Comparison of ENCODE assay signal across 13 cellular contexts in the genomic region with DNA sequence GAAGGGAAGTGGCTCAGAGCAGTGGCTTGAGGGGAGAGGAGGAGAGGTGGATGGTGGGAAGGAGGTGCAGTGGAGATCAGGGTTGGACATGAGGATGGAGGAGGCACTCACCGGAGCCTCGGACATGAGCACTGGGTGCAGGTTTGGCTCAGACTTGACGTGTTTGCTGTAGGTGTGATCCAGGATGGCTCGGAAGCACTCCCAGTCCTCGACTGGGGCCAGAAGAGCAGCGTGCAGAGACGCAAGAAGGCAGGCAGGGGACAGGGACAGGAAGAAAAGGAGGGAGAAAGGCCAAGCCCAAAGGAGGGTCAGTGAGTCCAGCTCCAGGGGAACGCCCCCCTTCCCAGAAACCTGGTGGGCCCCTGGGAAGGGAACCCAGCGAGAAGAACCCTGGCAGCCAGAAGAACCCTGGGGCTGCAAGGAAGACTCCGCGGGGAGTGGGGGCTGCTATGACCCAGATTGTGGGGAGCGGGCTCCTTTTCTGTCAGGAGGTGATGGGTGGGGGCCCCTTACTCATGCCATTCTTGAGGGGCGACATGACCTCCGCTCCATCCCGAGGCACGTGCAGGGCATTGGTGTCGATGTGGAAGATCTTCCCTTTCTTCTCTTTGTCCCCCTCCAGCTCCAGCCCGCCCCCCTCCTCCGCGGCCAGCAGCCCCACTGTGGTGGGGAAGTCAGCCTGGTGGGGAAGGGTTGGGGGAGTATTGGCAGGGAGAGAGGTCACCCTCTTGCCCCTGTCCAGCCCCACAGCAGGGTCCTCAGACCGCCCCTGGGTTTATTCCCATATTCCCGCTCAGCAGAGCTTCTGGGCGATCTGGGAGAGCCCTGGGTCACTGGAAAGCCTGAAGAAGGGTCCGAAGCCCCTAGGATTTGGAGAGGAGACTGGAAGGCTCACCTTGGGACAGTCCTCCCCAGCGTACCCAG. TPM values are rescaled to one million over a fixed set of nuclear protein-coding genes. Genes with fewer than 3 reads are reported as not detected.
DNase-seq lines count a peak whose midpoint lies in the region; ATAC-seq, FAIRE-seq and TF ChIP-seq lines count a peak whose summit lies in the region.
"Had no signal": no experiment of that assay in that cellular context is flagged by ENCODE, and none has a peak within 500 bp of the region (broad histone marks: within the 10 kb centered on the region; RNA-seq: fewer than 3 reads in every experiment).

No MANE protein-coding gene starts in this region.

- peak; percentile 25 to 32; a peak in 4 of 6 replicates for ATAC-seq in A549
- no peak for ATAC-seq in HG02981 (IDR thresholded peaks at IDR 0.05; ENCODE audit: unreplicated experiment)
- ATAC-seq in HG03520 (IDR thresholded peaks at IDR 0.05; ENCODE audit: unreplicated experiment), result no peak

- in situ Hi-C loops in GM13976 (cut with MboI; ENCODE audit: low sequenced_read_pairs, unreplicated experiment), result no loop called here

- no peak for TF ChIP-seq EP300 in A549 (IDR thresholded peaks at IDR 0.05)

- no peak overlapping the region for H3K4me2 ChIP-seq in A549

- CTCF ChIA-PET in A549 (lab: Yijun Ruan, JAX), result interaction anchor here (1.6 to 3.9 kb wide), 3 partner anchors 19 to 37 kb away, joined by 3 to 25 read pairs (median 9); no protein-coding TSS in a partner anchor

- no peak overlapping the region for H3K4me3 ChIP-seq in A549
- H3K4me3 ChIP-seq in WERI-Rb-1 (ENCODE audit: low read depth, low read length), result peak overlapping the region; percentile 84
- peak overlapping the region; percentile 37 for H3K4me3 ChIP-seq in iPS-15b (ENCODE audit: low read depth, low read length)
- H3K4me3 ChIP-seq: Peyer's patch had no signal

- DNase-seq in A549 (ENCODE audit: low read depth in 1 of 2, low spot score in 1 of 2), result no peak
- DNase-seq in GM13976 (ENCODE audit: low spot score), result peak; percentile 39
- no peak for DNase-seq in WERI-Rb-1
- no peak for DNase-seq in HK-2 (ENCODE audit: unreplicated experiment)
- DNase-seq in NCI-H1436 treated with DMSO at 0.1 percent for 48 hours (lab: John Stamatoyannopoulos, UW), result no peak
- DNase-seq: DMS79, NCI-H1105, NCI-H1694, Peyer's patch had no signal

- POLR2A ChIA-PET in A549 (lab: Yijun Ruan, JAX), result no interaction called here

- WGBS in A549 (ENCODE audit: missing lambda C conversion rate), result 27% methylated on average over 22 of the region's 25 CpGs

- peaks cover 5% of the 10 kb centered on the region; the same call in 1 of the 2 replicates for H3K36me3 ChIP-seq in WERI-Rb-1
- H3K36me3 ChIP-seq in iPS-15b (ENCODE audit: control insufficient read depth, insufficient read depth, low read length), result no peaks in the 10 kb centered on the region
- H3K36me3 ChIP-seq: Peyer's patch had no signal

- H3K9ac ChIP-seq in iPS-15b (ENCODE audit: low read depth, low read length), result no peak overlapping the region

- no peak for TF ChIP-seq RAD21 in A549 (conservative IDR thresholded peaks at IDR 0.05 in 1 of 2, IDR thresholded peaks at IDR 0.05 in 1 of 2)

- no peak for TF ChIP-seq CTCF in A549 (IDR thresholded peaks at IDR 0.05)
- no peak for TF ChIP-seq CTCF in GM13976 (IDR thresholded peaks at IDR 0.05; ENCODE audit: borderline replicate concordance, control extremely low read depth, extremely low read depth, insufficient read depth, missing control alignments)
- no peak for TF ChIP-seq CTCF in WERI-Rb-1 (IDR thresholded peaks at IDR 0.05; ENCODE audit: low read depth, low read length)

- H3K4me1 ChIP-seq in A549 (peaks cover 6% of the 10 kb centered on the region; the same call in 2 of the 3 replicates), iPS-15b (ENCODE audit: control insufficient read depth, insufficient read depth, low read length) (no peaks in the 10 kb centered on the region)

- no peaks in the 10 kb centered on the region for H3K9me3 ChIP-seq in A549
- no peaks in the 10 kb centered on the region for H3K9me3 ChIP-seq in WERI-Rb-1 (ENCODE audit: severe bottlenecking)
- H3K9me3 ChIP-seq in iPS-15b (ENCODE audit: control insufficient read depth, insufficient read depth, low read length), result no peaks in the 10 kb centered on the region
- H3K9me3 ChIP-seq: Peyer's patch had no signal

- H3K27me3 ChIP-seq in WERI-Rb-1 (ENCODE audit: insufficient read depth, low read depth, severe bottlenecking) (no peaks in the 10 kb centered on the region), iPS-15b (ENCODE audit: control insufficient read depth, insufficient read depth, low read length) (peaks cover 36% of the 10 kb centered on the region)

- no peak for FAIRE-seq in A549 (lab: Jason Lieb, UNC)
- FAIRE-seq: HTR-8/SVneo had no signal

- TF ChIP-seq POLR2A in A549 (IDR thresholded peaks at IDR 0.05; ENCODE audit: low read length), result no peak

- H3K27ac ChIP-seq in A549 (no peak overlapping the region), WERI-Rb-1 (peak overlapping the region; percentile 18)
- H3K27ac ChIP-seq: Peyer's patch had no signal

TF ChIP-seq in A549, 52 proteins besides CTCF, POLR2A, EP300 and RAD21:
- no peak for TF ChIP-seq FOSL2 (IDR thresholded peaks at IDR 0.05)
- TF ChIP-seq FOSL2 (CRISPR knock-in tag; IDR thresholded peaks at IDR 0.05), result no peak
- TF ChIP-seq EHMT2 (IDR thresholded peaks at IDR 0.05; ENCODE audit: low read depth), result no peak
- TF ChIP-seq, protein P1, sequence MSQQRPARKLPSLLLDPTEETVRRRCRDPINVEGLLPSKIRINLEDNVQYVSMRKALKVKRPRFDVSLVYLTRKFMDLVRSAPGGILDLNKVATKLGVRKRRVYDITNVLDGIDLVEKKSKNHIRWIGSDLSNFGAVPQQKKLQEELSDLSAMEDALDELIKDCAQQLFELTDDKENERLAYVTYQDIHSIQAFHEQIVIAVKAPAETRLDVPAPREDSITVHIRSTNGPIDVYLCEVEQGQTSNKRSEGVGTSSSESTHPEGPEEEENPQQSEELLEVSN (IDR thresholded peaks at IDR 0.05; ENCODE audit: borderline replicate concordance, low read depth), result no peak
- TF ChIP-seq BCL3 (IDR thresholded peaks at IDR 0.05), result no peak
- no peak for TF ChIP-seq RARB (CRISPR knock-in tag; IDR thresholded peaks at IDR 0.05)

RNA-seq across cellular contexts. Expression of gene ACTL6B, which starts 1.1 kb away (rescaled TPM):
- polyA plus RNA-seq in A549 (2011; rRNA removed) (not detected in 2 replicates), A549 (2017; fragmentation: RNase III; extraction: RNeasy Plus Mini Kit Qiagen cat#74134 plus additional on column Dnase treatment) (not detected in 3 replicates)
- not detected in 2 replicates for polyA plus RNA-seq in A549 (2012; cell fraction: cytosol; rRNA removed)
- not detected in 2 replicates for polyA plus RNA-seq in A549 (2012; cell fraction: nucleus; rRNA removed)
- not detected in 2 replicates for polyA minus RNA-seq in A549 (2011; rRNA and poly(A)+ RNA removed)

RNA-seq across cellular contexts. Expression of gene TFR2, which starts 13.8 kb away (rescaled TPM):
- polyA plus RNA-seq in A549 (2011; rRNA removed) (1.1 and 1.3 TPM in 2 replicates), A549 (2017; fragmentation: RNase III; extraction: RNeasy Plus Mini Kit Qiagen cat#74134 plus additional on column Dnase treatment) (2.5 to 3.1 TPM (median 3.0 TPM) in 3 replicates)
- 2.3 and 3.0 TPM in 2 replicates for polyA plus RNA-seq in A549 (2012; cell fraction: cytosol; rRNA removed)
- polyA plus RNA-seq in A549 (2012; cell fraction: nucleus; rRNA removed), result 7.6 and 9.0 TPM in 2 replicates
- 0.92 and 1.1 TPM in 2 replicates for polyA minus RNA-seq in A549 (2011; rRNA and poly(A)+ RNA removed)

RNA-seq across cellular contexts. Expression of gene GNB2, which starts 18.4 kb away (rescaled TPM):
- polyA plus RNA-seq in A549 (2011; rRNA removed) (50.8 and 67.2 TPM in 2 replicates), A549 (2017; fragmentation: RNase III; extraction: RNeasy Plus Mini Kit Qiagen cat#74134 plus additional on column Dnase treatment) (156 to 169 TPM (median 163 TPM) in 3 replicates)
- polyA plus RNA-seq in A549 (2012; cell fraction: cytosol; rRNA removed), result 209 and 297 TPM in 2 replicates
- 258 and 281 TPM in 2 replicates for polyA plus RNA-seq in A549 (2012; cell fraction: nucleus; rRNA removed)
- polyA minus RNA-seq in A549 (2011; rRNA and poly(A)+ RNA removed), result 66.3 and 103 TPM in 2 replicates

RNA-seq across cellular contexts. Expression of gene GIGYF1, which starts 38.9 kb away (rescaled TPM):
- polyA plus RNA-seq in A549 (2011; rRNA removed) (5.1 and 5.8 TPM in 2 replicates), A549 (2017; fragmentation: RNase III; extraction: RNeasy Plus Mini Kit Qiagen cat#74134 plus additional on column Dnase treatment) (15.0 to 20.5 TPM (median 18.9 TPM) in 3 replicates)
- polyA plus RNA-seq in A549 (2012; cell fraction: cytosol; rRNA removed), result 7.2 and 9.9 TPM in 2 replicates
- polyA plus RNA-seq in A549 (2012; cell fraction: nucleus; rRNA removed), result 64.9 and 66.5 TPM in 2 replicates
- 4.2 and 5.5 TPM in 2 replicates for polyA minus RNA-seq in A549 (2011; rRNA and poly(A)+ RNA removed)

RNA-seq across cellular contexts. Expression of gene MOSPD3, which starts 42.8 kb away (rescaled TPM):
- 4.6 and 6.1 TPM in 2 replicates for polyA plus RNA-seq in A549 (2011; rRNA removed)
- 17.0 and 22.0 TPM in 2 replicates for polyA plus RNA-seq in A549 (2012; cell fraction: cytosol; rRNA removed)
- polyA plus RNA-seq in A549 (2012; cell fraction: nucleus; rRNA removed), result 20.5 and 20.8 TPM in 2 replicates
- polyA plus RNA-seq in A549 (2017; fragmentation: RNase III; extraction: RNeasy Plus Mini Kit Qiagen cat#74134 plus additional on column Dnase treatment), result 10.0 to 15.2 TPM (median 14.8 TPM) in 3 replicates
- 1.9 and 3.3 TPM in 2 replicates for polyA minus RNA-seq in A549 (2011; rRNA and poly(A)+ RNA removed)

Comparison
In these comparisons a context has a peak if more than half of its experiments do, and no peak if none do; other contexts are left out.
1. ATAC-seq: peak in A549 (2 of 2); none in HG02981 (single experiment) and HG03520 (single experiment).